1 cellular context compared by ENCODE assay signal in genomic region chr1:234638832-234639799, GRCh38.
TF ChIP-seq lines count a peak whose summit lies in the region.

No MANE protein-coding gene starts in this region.

TF ChIP-seq in liver, 16 proteins besides CTCF, POLR2A, EP300 and RAD21 (continued from another document):
- peak; percentile 66 to 81 for TF ChIP-seq RXRA (IDR thresholded peaks at IDR 0.05)
TF ChIP-seq in liver: peak in this region for 11.
